ENCODE assay signal across 36 cellular contexts in the genomic region with DNA sequence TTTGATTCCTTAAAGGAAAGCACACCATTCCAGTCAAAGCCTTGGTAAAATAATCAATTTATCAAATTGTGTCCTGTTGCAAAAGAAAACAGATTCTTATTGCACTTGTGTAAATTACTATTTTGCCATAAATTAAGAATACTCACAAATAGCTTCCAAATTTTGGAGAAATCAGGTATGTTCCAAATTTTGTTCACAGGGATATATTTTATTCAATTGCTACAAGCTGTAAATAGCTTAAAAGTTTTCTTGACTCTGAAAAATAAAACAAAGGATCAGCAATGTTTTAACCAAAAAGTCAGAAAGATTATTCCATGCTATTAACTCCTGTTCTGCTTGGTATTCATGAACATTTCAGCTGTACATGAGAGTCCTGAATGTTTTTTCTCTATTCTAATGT. TPM values are rescaled to one million over a fixed set of nuclear protein-coding genes. Genes with fewer than 3 reads are reported as not detected.
"Had no signal": no experiment of that assay in that cellular context is flagged by ENCODE, and none has a peak within 500 bp of the region (broad histone marks: within the 10 kb centered on the region; RNA-seq: fewer than 3 reads in every experiment).

No MANE protein-coding gene starts in this region.

- H3K4me3 Mint-ChIP-seq: activated B cell treated with CpG ODN at 0.5 μM for 24 hours; activated CD4-positive, alpha-beta memory T cell treated with anti-CD3 and anti-CD28 coated beads for 36 hours; activated CD4-positive, alpha-beta T cell treated with anti-CD3 and anti-CD28 coated beads, Interleukin-2, amount 10 ng/mL, durations not matched to agents 24 days and 14 days; activated CD8-positive, alpha-beta T cell treated with anti-CD3 and anti-CD28 coated beads for 36 hours; activated naive CD4-positive, alpha-beta T cell treated with anti-CD3 and anti-CD28 coated beads for 36 hours; activated naive CD4-positive, alpha-beta T cell treated with anti-CD3 and anti-CD28 coated beads, Interleukin-2, amount 50 U/mL, for 24 hours; activated naive CD8-positive, alpha-beta T cell; activated naive CD8-positive, alpha-beta T cell treated with anti-CD3 and anti-CD28 coated beads, Interleukin-2, amount 10 ng/mL, durations not matched to agents 7 days and 5 days; activated naive CD8-positive, alpha-beta T cell treated with anti-CD3 and anti-CD28 coated beads, Interleukin-2, amount 50 U/mL, for 24 hours; activated T-cell treated with anti-CD3 and anti-CD28 coated beads, Interleukin-2, amount 50 U/mL, for 4 hours; activated T-cell treated with anti-CD3 and anti-CD28 coated beads, Interleukin-2, amount 50 U/mL, for 72 hours; activated T-helper 1 cell treated with anti-CD3 and anti-CD28 coated beads, Interleukin-12 subunit alpha, Interleukin-12 subunit beta, Interleukin-2, Interleukin-4 antibody, amounts not matched to agents 30 ng/mL and 10 ng/mL and 1 ng/mL, durations not matched to agents 14 hours and 24 hours and 36 hours; activated T-helper 17 cell treated with anti-CD3 and anti-CD28 coated beads, Interleukin-2, amount 50 U/mL, for 72 hours; brain; central memory CD8-positive, alpha-beta T cell; T-helper 2 cell treated with Interferon-gamma antibody and Interleukin-4, amounts not matched to agents 5 μg/mL and 100 μg/mL, for 36 hours had no signal

- DNase-seq: activated B cell treated with CpG ODN at 0.5 μM for 24 hours; activated CD4-positive, alpha-beta memory T cell treated with anti-CD3 and anti-CD28 coated beads for 36 hours; activated CD4-positive, alpha-beta T cell treated with anti-CD3 and anti-CD28 coated beads for 4 hours; activated CD4-positive, alpha-beta T cell treated with anti-CD3 and anti-CD28 coated beads, Interleukin-2, amount 10 ng/mL, durations not matched to agents 24 days and 14 days; activated CD4-positive, alpha-beta T cell treated with anti-CD3 and anti-CD28 coated beads, Interleukin-2, amount 50 U/mL, for 1 hour; activated CD4-positive, alpha-beta T cell treated with anti-CD3 and anti-CD28 coated beads, Interleukin-2, amount 50 U/mL, for 4 hours; activated CD4-positive, CD25-positive, alpha-beta regulatory T cell treated with anti-CD3 and anti-CD28 coated beads, Interleukin-2, amount 50 U/mL, for 72 hours; activated CD8-positive, alpha-beta memory T cell treated with anti-CD3 and anti-CD28 coated beads, Interleukin-2, amount 50 U/mL, for 4 hours; activated CD8-positive, alpha-beta T cell treated with anti-CD3 and anti-CD28 coated beads for 36 hours; activated effector memory CD4-positive, alpha-beta T cell treated with anti-CD3 and anti-CD28 coated beads, Interleukin-2, amount 50 U/mL, for 16 hours; activated gamma-delta T cell treated with Interleukin-2 at 50 U/mL for 16 hours; activated naive CD4-positive, alpha-beta T cell; activated naive CD4-positive, alpha-beta T cell treated with anti-CD3 and anti-CD28 coated beads for 36 hours; activated naive CD8-positive, alpha-beta T cell treated with anti-CD3 and anti-CD28 coated beads, Interleukin-2, amount 10 ng/mL, durations not matched to agents 7 days and 5 days; activated naive CD8-positive, alpha-beta T cell treated with anti-CD3 and anti-CD28 coated beads, Interleukin-2, amount 50 U/mL, for 24 hours; activated T-cell treated with anti-CD3 and anti-CD28 coated beads for 4 hours; activated T-cell treated with anti-CD3 and anti-CD28 coated beads, Interleukin-2, amount 50 U/mL, for 1 hour; activated T-cell treated with anti-CD3 and anti-CD28 coated beads, Interleukin-2, amount 50 U/mL, for 4 hours; activated T-cell treated with anti-CD3 and anti-CD28 coated beads, Interleukin-2, amount 50 U/mL, for 72 hours; amygdala; anterior cingulate cortex; caudate nucleus; cerebellar nuclear complex; colonic mucosa; T-helper 2 cell; T-helper 9 cell had no signal

- H3K27me3 Mint-ChIP-seq: activated CD8-positive, alpha-beta T cell treated with anti-CD3 and anti-CD28 coated beads for 36 hours; activated naive CD4-positive, alpha-beta T cell treated with anti-CD3 and anti-CD28 coated beads, Interleukin-2, amount 50 U/mL, for 24 hours; activated naive CD8-positive, alpha-beta T cell; activated T-helper 17 cell treated with anti-CD3 and anti-CD28 coated beads, Interleukin-2, amount 50 U/mL, for 72 hours had no signal

- H3K9me3 Mint-ChIP-seq: activated CD4-positive, alpha-beta T cell treated with anti-CD3 and anti-CD28 coated beads, Interleukin-2, amount 10 ng/mL, durations not matched to agents 24 days and 14 days; activated T-helper 17 cell treated with anti-CD3 and anti-CD28 coated beads, Interleukin-2, amount 50 U/mL, for 72 hours; central memory CD8-positive, alpha-beta T cell had no signal

- H3K4me1 ChIP-seq: ascending aorta, colonic mucosa had no signal

- H3K27me3 ChIP-seq: ascending aorta, cardiac muscle cell, colonic mucosa had no signal

- H3K27ac Mint-ChIP-seq: activated B cell treated with CpG ODN at 0.5 μM for 24 hours; activated CD4-positive, alpha-beta memory T cell treated with anti-CD3 and anti-CD28 coated beads for 36 hours; activated CD4-positive, alpha-beta T cell treated with anti-CD3 and anti-CD28 coated beads, Interleukin-2, amount 10 ng/mL, durations not matched to agents 24 days and 14 days; activated CD8-positive, alpha-beta T cell treated with anti-CD3 and anti-CD28 coated beads for 36 hours; activated naive CD4-positive, alpha-beta T cell treated with anti-CD3 and anti-CD28 coated beads for 36 hours; activated naive CD4-positive, alpha-beta T cell treated with anti-CD3 and anti-CD28 coated beads, Interleukin-2, amount 50 U/mL, for 24 hours; activated naive CD8-positive, alpha-beta T cell; activated naive CD8-positive, alpha-beta T cell treated with anti-CD3 and anti-CD28 coated beads, Interleukin-2, amount 10 ng/mL, durations not matched to agents 7 days and 5 days; activated naive CD8-positive, alpha-beta T cell treated with anti-CD3 and anti-CD28 coated beads, Interleukin-2, amount 50 U/mL, for 24 hours; activated T-cell treated with anti-CD3 and anti-CD28 coated beads, Interleukin-2, amount 50 U/mL, for 72 hours; activated T-helper 1 cell treated with anti-CD3 and anti-CD28 coated beads, Interleukin-12 subunit alpha, Interleukin-12 subunit beta, Interleukin-2, Interleukin-4 antibody, amounts not matched to agents 30 ng/mL and 10 ng/mL and 1 ng/mL, durations not matched to agents 14 hours and 24 hours and 36 hours; activated T-helper 17 cell treated with anti-CD3 and anti-CD28 coated beads, Interleukin-2, amount 50 U/mL, for 72 hours; brain; T-helper 2 cell treated with Interferon-gamma antibody and Interleukin-4, amounts not matched to agents 5 μg/mL and 100 μg/mL, for 36 hours had no signal

- H3K36me3 ChIP-seq: ascending aorta, cardiac muscle cell, colonic mucosa had no signal

- H3K4me3 ChIP-seq: ascending aorta, cardiac muscle cell, colonic mucosa had no signal

- H3K4me1 Mint-ChIP-seq: activated B cell treated with CpG ODN at 0.5 μM for 24 hours; activated naive CD8-positive, alpha-beta T cell treated with anti-CD3 and anti-CD28 coated beads, Interleukin-2, amount 10 ng/mL, durations not matched to agents 7 days and 5 days; activated naive CD8-positive, alpha-beta T cell treated with anti-CD3 and anti-CD28 coated beads, Interleukin-2, amount 50 U/mL, for 24 hours; activated T-helper 17 cell treated with anti-CD3 and anti-CD28 coated beads, Interleukin-2, amount 50 U/mL, for 72 hours; central memory CD8-positive, alpha-beta T cell had no signal

- H3K9me3 ChIP-seq: ascending aorta, colonic mucosa had no signal

- H3K27ac ChIP-seq: ascending aorta, cardiac muscle cell, colonic mucosa, VCaP had no signal

RNA-seq across cellular contexts. Expression of a gene that starts 47.4 kb away (rescaled TPM):
- total RNA-seq: activated B cell treated with CpG ODN at 0.5 μM for 24 hours; activated naive CD8-positive, alpha-beta T cell treated with anti-CD3 and anti-CD28 coated beads, Interleukin-2, amount 10 ng/mL, durations not matched to agents 7 days and 5 days had no signal
